Comparison of ENCODE assay signal across 22 cellular contexts in the genomic region with DNA sequence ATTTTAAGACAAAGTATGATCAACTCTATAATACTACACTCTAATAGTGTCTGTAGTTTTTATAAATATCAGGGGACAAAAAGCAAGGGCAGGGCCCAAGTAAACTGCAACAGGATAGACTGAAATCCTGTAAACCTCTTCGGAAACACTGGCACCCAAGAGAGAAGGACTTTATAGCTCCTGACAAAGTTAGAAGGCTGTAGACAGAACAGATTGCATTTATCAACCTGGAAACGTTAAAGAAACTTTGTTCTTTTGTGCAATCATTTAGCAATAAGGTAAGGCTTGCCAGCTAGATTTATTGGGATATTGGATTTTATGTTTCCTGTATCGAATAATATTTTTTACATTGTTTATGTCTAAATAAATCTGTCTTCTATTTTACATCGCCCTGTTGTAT.
A peak's percentile ranks its signal among the peaks of the same experiment; 100 is the strongest.
DNase-seq lines count a peak whose midpoint lies in the region; ATAC-seq, FAIRE-seq and TF ChIP-seq lines count a peak whose summit lies in the region.
"Had no signal": no experiment of that assay in that cellular context is flagged by ENCODE, and none has a peak within 500 bp of the region (broad histone marks: within the 10 kb centered on the region; RNA-seq: fewer than 3 reads in every experiment).

No MANE protein-coding gene starts in this region.

- peaks cover 38% of the 10 kb centered on the region for H3K4me1 Mint-ChIP-seq in glutamatergic neuron (ENCODE audit: low read depth, unreplicated experiment)
- H3K4me1 Mint-ChIP-seq in naive thymus-derived CD4-positive, alpha-beta T cell: peaks cover 0 to 11% (median 10%) of the 10 kb centered on the region in 7 donors
- H3K4me1 Mint-ChIP-seq: B cell had no signal

- H3K27me3 Mint-ChIP-seq in glutamatergic neuron (ENCODE audit: unreplicated experiment): peaks cover 2% of the 10 kb centered on the region
- H3K27me3 Mint-ChIP-seq in naive thymus-derived CD4-positive, alpha-beta T cell: peaks cover 0 to 3% (median 0%) of the 10 kb centered on the region in 5 donors

- H3K36me3 ChIP-seq in liver (ENCODE audit: control insufficient read depth in 4 of 4, insufficient read depth in 3 of 4, low read depth in 1 of 4, low read length in 3 of 4): no peaks in the 10 kb centered on the region
- H3K36me3 ChIP-seq in HepG2 (replicated peaks in 1 of 2; ENCODE audit: control insufficient read depth in 1 of 2, insufficient read depth in 2 of 2, low read length in 2 of 2): no peaks in the 10 kb centered on the region
- H3K36me3 ChIP-seq in right lobe of liver: no peaks in the 10 kb centered on the region
- no peaks in the 10 kb centered on the region for H3K36me3 ChIP-seq in naive thymus-derived CD4-positive, alpha-beta T cell (ENCODE audit: control insufficient read depth in 2 of 3, insufficient read depth in 3 of 3, low read length in 3 of 3)
- H3K36me3 ChIP-seq: BLaER1 treated with 17β-estradiol and CSF1 and Interleukin-3, amounts not matched to agents 10 nM and 100 nM had no signal

- H2AFZ ChIP-seq in HepG2 (ENCODE audit: low read length): no peak overlapping the region

- in situ Hi-C loops in HepG2 (cut with HindIII; ENCODE audit: extremely low pct_ligation_motif_present, low pct_unique_long_range_greater_than_20kb): no loop called here

- CTCF ChIA-PET in HepG2 (lab: Yijun Ruan, JAX; ENCODE audit: low intra/inter-chr PET ratio, low total read pairs): no interaction called here
- CTCF ChIA-PET in naive thymus-derived CD4-positive, alpha-beta T cell (lab: Charles Lee): no interaction called here

- DNase-seq in HepG2 (ENCODE audit: low spot score) (no peak), glutamatergic neuron (no peak), right lobe of liver (no peak), activated gamma-delta T cell (lab: John Stamatoyannopoulos, UW) (no peak), NCI-H2029 (lab: John Stamatoyannopoulos, UW) (no peak)
- no peak for DNase-seq in naive thymus-derived CD4-positive, alpha-beta T cell
- DNase-seq: 8988T; AML-193; Caco-2; Calu3; CD4-positive, alpha-beta T cell; CD8-positive, alpha-beta T cell; DMS79 treated with DMSO at 0.1 percent for 48 hours; GF-D8 had no signal

- TF ChIP-seq RAD21 in liver (IDR thresholded peaks at IDR 0.05) (peak in 1 of 2 donors; percentile 12), HepG2 (CRISPR knock-in tag; IDR thresholded peaks at IDR 0.05) (no peak)

- TF ChIP-seq EP300 in HepG2 (IDR thresholded peaks at IDR 0.05; ENCODE audit: low read depth in 2 of 2, low read length in 2 of 2): no peak
- TF ChIP-seq EP300 in HepG2 (CRISPR knock-in tag; IDR thresholded peaks at IDR 0.05; ENCODE audit: borderline replicate concordance): no peak

- peaks cover 0 to 9% (median 1%) of the 10 kb centered on the region in 4 donors for H3K4me1 ChIP-seq in liver (ENCODE audit: control insufficient read depth in 4 of 4, insufficient read depth in 4 of 4, low read length in 3 of 4)
- no peaks in the 10 kb centered on the region for H3K4me1 ChIP-seq in HepG2 (ENCODE audit: insufficient read depth, low read length)
- H3K4me1 ChIP-seq in right lobe of liver: peaks cover 0 to 8% (median 0%) of the 10 kb centered on the region in 4 donors
- H3K4me1 ChIP-seq in naive thymus-derived CD4-positive, alpha-beta T cell (ENCODE audit: control insufficient read depth in 2 of 2, insufficient read depth in 2 of 2, low read length in 2 of 2): no peaks in the 10 kb centered on the region
- H3K4me1 ChIP-seq: BLaER1 treated with 17β-estradiol and CSF1 and Interleukin-3, amounts not matched to agents 10 nM and 100 nM; Caco-2 had no signal

- no peak for FAIRE-seq in HepG2 (lab: Jason Lieb, UNC)
- FAIRE-seq: D721Med, G401.6, GM12891, GM19239 had no signal

- H3K36me3 Mint-ChIP-seq in glutamatergic neuron (ENCODE audit: unreplicated experiment): no peaks in the 10 kb centered on the region
- no peaks in the 10 kb centered on the region for H3K36me3 Mint-ChIP-seq in naive thymus-derived CD4-positive, alpha-beta T cell
- H3K36me3 Mint-ChIP-seq: CD8-positive, alpha-beta T cell had no signal

- H4K20me1 ChIP-seq in HepG2 (ENCODE audit: insufficient read depth, low read length): no peaks in the 10 kb centered on the region
- H4K20me1 ChIP-seq: BLaER1 treated with 17β-estradiol and CSF1 and Interleukin-3, amounts not matched to agents 10 nM and 100 nM had no signal

- H3K9me3 ChIP-seq in liver (ENCODE audit: control insufficient read depth in 4 of 4, low read length in 3 of 4) (no peaks in the 10 kb centered on the region), HepG2 (ENCODE audit: low read length) (no peaks in the 10 kb centered on the region), right lobe of liver (no peaks in the 10 kb centered on the region)
- H3K9me3 ChIP-seq in naive thymus-derived CD4-positive, alpha-beta T cell (ENCODE audit: control insufficient read depth in 2 of 3, low read length in 3 of 3): no peaks in the 10 kb centered on the region
- H3K9me3 ChIP-seq: BLaER1 treated with 17β-estradiol and CSF1 and Interleukin-3, amounts not matched to agents 10 nM and 100 nM; Caco-2 had no signal

- no peak for TF ChIP-seq POLR2A in HepG2 (IDR thresholded peaks at IDR 0.05; ENCODE audit: insufficient read depth in 1 of 2, low read depth in 2 of 2, low read length in 2 of 2)
- no peak for TF ChIP-seq POLR2A in right lobe of liver (IDR thresholded peaks at IDR 0.05)

- no peak overlapping the region for H3K4me2 ChIP-seq in HepG2 (ENCODE audit: low read depth, low read length)
- H3K4me2 ChIP-seq: BLaER1 treated with 17β-estradiol and CSF1 and Interleukin-3, amounts not matched to agents 10 nM and 100 nM had no signal

- intact Hi-C loops in HepG2 (cut with micrococcal nuclease; ENCODE audit: unreplicated experiment): no loop called here
- intact Hi-C loops in right lobe of liver (cut with DNase I): no loop called here
- intact Hi-C loops in naive thymus-derived CD4-positive, alpha-beta T cell (cut with micrococcal nuclease): loop anchor here in 1 of 2 donors (10.0 kb wide), 1 partner anchor 327 kb away; no protein-coding TSS in a partner anchor

- H3K27ac Mint-ChIP-seq in glutamatergic neuron (ENCODE audit: unreplicated experiment): peak overlapping the region; percentile 91
- H3K27ac Mint-ChIP-seq in naive thymus-derived CD4-positive, alpha-beta T cell: no peak overlapping the region
- H3K27ac Mint-ChIP-seq: B cell; CD4-positive, alpha-beta T cell; CD8-positive, alpha-beta T cell had no signal

- H3K27me3 ChIP-seq in liver (ENCODE audit: control insufficient read depth in 4 of 4, insufficient read depth in 4 of 4, low read length in 3 of 4) (no peaks in the 10 kb centered on the region), HepG2 (ENCODE audit: control insufficient read depth in 1 of 2, insufficient read depth in 2 of 2, low read length in 2 of 2) (no peaks in the 10 kb centered on the region; a peak in 1 of 5 replicates), right lobe of liver (no peaks in the 10 kb centered on the region)
- H3K27me3 ChIP-seq in naive thymus-derived CD4-positive, alpha-beta T cell (ENCODE audit: control insufficient read depth in 2 of 2, insufficient read depth in 2 of 2, low read length in 2 of 2): no peaks in the 10 kb centered on the region
- H3K27me3 ChIP-seq: BLaER1 treated with 17β-estradiol and CSF1 and Interleukin-3, amounts not matched to agents 10 nM and 100 nM had no signal

- H3K27ac ChIP-seq in liver (ENCODE audit: low read depth in 1 of 2, low read length in 2 of 2) (no peak overlapping the region), HepG2 (ENCODE audit: extremely low read length, insufficient read depth, low read length) (no peak overlapping the region), right lobe of liver (peak overlapping the region in 1 of 3 donors; percentile 9)
- H3K27ac ChIP-seq in naive thymus-derived CD4-positive, alpha-beta T cell (ENCODE audit: low read depth, low read length): no peak overlapping the region
- H3K27ac ChIP-seq: BLaER1 treated with 17β-estradiol and CSF1 and Interleukin-3, amounts not matched to agents 10 nM and 100 nM; C4-2B had no signal

- H3K4me3 Mint-ChIP-seq in glutamatergic neuron (ENCODE audit: unreplicated experiment): peak overlapping the region; percentile 68
- no peak overlapping the region for H3K4me3 Mint-ChIP-seq in naive thymus-derived CD4-positive, alpha-beta T cell
- H3K4me3 Mint-ChIP-seq: B cell; CD4-positive, alpha-beta T cell; CD8-positive, alpha-beta T cell had no signal

- no TSS peak for BruUV-seq in HepG2 (replicated peaks; lab: Mats Ljungman, UMichigan)

- H3K9ac ChIP-seq in liver (ENCODE audit: low read depth in 1 of 2, low read length in 2 of 2): no peak overlapping the region
- no peak overlapping the region for H3K9ac ChIP-seq in HepG2 (ENCODE audit: insufficient read depth, low read depth, low read length)
- H3K9ac ChIP-seq: BLaER1 treated with 17β-estradiol and CSF1 and Interleukin-3, amounts not matched to agents 10 nM and 100 nM had no signal

- H3K79me2 ChIP-seq in HepG2 (ENCODE audit: insufficient read depth, low read length): no peaks in the 10 kb centered on the region

- no peak for TF ChIP-seq CTCF in liver (IDR thresholded peaks at IDR 0.05; ENCODE audit: low read depth, low read length, missing input control)
- TF ChIP-seq CTCF in HepG2 (CRISPR knock-in tag; IDR thresholded peaks at IDR 0.05): no peak
- TF ChIP-seq CTCF in glutamatergic neuron (IDR thresholded peaks at IDR 0.05; ENCODE audit: partially characterized antibody, unreplicated experiment): no peak
- TF ChIP-seq CTCF in right lobe of liver (IDR thresholded peaks at IDR 0.05): no peak

- WGBS in liver: 38% methylated on average over 4 of the region's 4 CpGs
- WGBS in HepG2 (ENCODE audit: low lambda C conversion rate): 13% methylated on average over 4 of the region's 4 CpGs
- 31% methylated on average over 4 of the region's 4 CpGs for WGBS in right lobe of liver (ENCODE audit: insufficient coverage, low coverage, low lambda C conversion rate, missing lambda C conversion rate)

- ATAC-seq in HepG2 (no peak), right lobe of liver (peak; percentile 68 to 88 (median 72))
- ATAC-seq in naive thymus-derived CD4-positive, alpha-beta T cell: no peak
- ATAC-seq: CD8-positive, alpha-beta T cell had no signal

- H3K9me3 Mint-ChIP-seq in glutamatergic neuron (ENCODE audit: unreplicated experiment): peaks cover 5% of the 10 kb centered on the region
- H3K9me3 Mint-ChIP-seq in naive thymus-derived CD4-positive, alpha-beta T cell: peaks cover 0 to 3% (median 0%) of the 10 kb centered on the region in 11 donors
- H3K9me3 Mint-ChIP-seq: CD4-positive, alpha-beta T cell; CD8-positive, alpha-beta T cell had no signal

- H3K4me3 ChIP-seq in liver (ENCODE audit: low read depth in 1 of 3, low read length in 3 of 3) (no peak overlapping the region), HepG2 (replicated peaks in 1 of 3; ENCODE audit: insufficient read depth in 1 of 3, low read depth in 2 of 3, low read length in 3 of 3) (no peak overlapping the region), right lobe of liver (no peak overlapping the region)
- no peak overlapping the region for H3K4me3 ChIP-seq in naive thymus-derived CD4-positive, alpha-beta T cell (ENCODE audit: low read length)
- H3K4me3 ChIP-seq: BLaER1 treated with 17β-estradiol and CSF1 and Interleukin-3, amounts not matched to agents 10 nM and 100 nM had no signal

- POLR2A ChIA-PET in HepG2 (lab: Yijun Ruan, JAX): no interaction called here
- POLR2A ChIA-PET in naive thymus-derived CD4-positive, alpha-beta T cell (lab: Charles Lee): no interaction called here

TF ChIP-seq in HepG2, 621 proteins besides CTCF, POLR2A, EP300 and RAD21 (continues in another document):
- no peak for TF ChIP-seq NFYB (CRISPR knock-in tag; IDR thresholded peaks at IDR 0.05)
- TF ChIP-seq FOXM1 (CRISPR knock-in tag; IDR thresholded peaks at IDR 0.05): no peak
- TF ChIP-seq PPARG (CRISPR knock-in tag; conservative IDR thresholded peaks at IDR 0.05): no peak

Comparison
In these comparisons a context has a peak if more than half of its experiments do, and no peak if none do; other contexts are left out.
1. ATAC-seq: peak in right lobe of liver (4 of 4); none in HepG2 (single experiment) and naive thymus-derived CD4-positive, alpha-beta T cell (single experiment).